In the genomic region with DNA sequence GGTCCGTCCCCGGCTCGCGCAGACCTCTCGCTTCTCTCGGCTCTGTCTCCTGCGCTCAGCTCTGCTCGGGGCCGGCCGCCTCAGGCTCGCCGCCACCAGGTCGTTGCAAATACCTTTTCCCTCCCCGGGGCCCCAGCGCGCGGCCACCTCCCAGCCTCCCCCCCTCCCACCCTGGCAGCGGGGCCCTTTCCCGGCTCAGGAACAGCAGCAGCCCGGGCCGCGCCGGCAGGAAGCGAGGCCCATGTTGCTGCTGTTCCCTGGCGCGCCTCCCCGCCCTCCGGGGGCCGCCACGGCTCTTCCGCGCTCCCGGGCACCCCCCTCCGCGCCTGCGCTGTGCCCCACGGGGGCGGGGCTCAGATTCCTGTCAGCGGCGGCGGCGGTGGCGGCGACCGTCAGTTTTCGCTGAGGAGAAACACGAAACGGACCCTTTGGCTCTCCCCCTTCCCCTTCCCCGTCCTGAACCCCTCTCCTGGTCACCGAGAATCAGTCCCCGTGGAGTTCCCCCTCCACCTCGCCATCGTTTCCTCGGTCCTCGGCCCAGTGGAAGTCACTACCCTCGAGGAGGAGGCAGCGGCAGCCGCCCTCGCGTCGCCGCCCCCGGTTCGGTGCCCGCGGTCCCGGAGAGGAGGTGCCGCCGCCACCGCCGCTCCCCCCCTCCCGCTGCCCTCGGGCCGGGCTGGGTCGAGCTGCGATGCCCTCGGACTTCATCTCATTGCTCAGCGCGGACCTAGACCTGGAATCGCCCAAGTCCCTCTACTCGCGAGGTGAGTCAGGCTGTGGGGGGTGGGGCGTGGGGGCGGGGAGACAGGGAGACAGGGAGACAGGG, we compare ENCODE assay signal across 1 cellular context.
TF ChIP-seq lines count a peak whose summit lies in the region.

TSS of gene NFAT5 (plus strand) at position 356 of the 826 bp plus-strand sequence. CDS start at position 692, 336 bp downstream.

TF ChIP-seq in HepG2, 621 proteins besides CTCF, POLR2A, EP300 and RAD21 (continued from another document and continues in another):
- TF ChIP-seq ZC3H13 (CRISPR knock-in tag; IDR thresholded peaks at IDR 0.05) (peak; percentile 90; the same call in 1 of the 2 replicates), ZNF253 (CRISPR knock-in tag; IDR thresholded peaks at IDR 0.05; ENCODE audit: borderline replicate concordance) (peak; percentile 84; the same call in 1 of the 2 replicates), ZNF230 (CRISPR knock-in tag; IDR thresholded peaks at IDR 0.05) (no peak; the same call in none of the 2 replicates), ZNF317 (CRISPR knock-in tag; IDR thresholded peaks at IDR 0.05) (peak; percentile 82; the same call in 1 of the 2 replicates), HMGXB3 (CRISPR knock-in tag; IDR thresholded peaks at IDR 0.05; ENCODE audit: borderline replicate concordance) (peak; percentile 68), CENPX (CRISPR knock-in tag; IDR thresholded peaks at IDR 0.05) (no peak), ZNF775 (CRISPR knock-in tag; IDR thresholded peaks at IDR 0.05; ENCODE audit: borderline replicate concordance) (peak; percentile 41; the same call in 1 of the 2 replicates), ZNF17 (CRISPR knock-in tag; IDR thresholded peaks at IDR 0.05) (no peak), USF2 (IDR thresholded peaks at IDR 0.05; ENCODE audit: low read depth, low read length) (no peak), USF2 (CRISPR knock-in tag; IDR thresholded peaks at IDR 0.05; ENCODE audit: borderline replicate concordance) (no peak), MBNL3 (CRISPR knock-in tag; conservative IDR thresholded peaks at IDR 0.05) (no peak), SRSF9 (IDR thresholded peaks at IDR 0.05; ENCODE audit: borderline replicate concordance, insufficient read depth, low read depth, low read length, poor library complexity, severe bottlenecking) (no peak), ZNF7 (CRISPR knock-in tag; IDR thresholded peaks at IDR 0.05) (no peak), SOX5 (CRISPR knock-in tag; IDR thresholded peaks at IDR 0.05; ENCODE audit: borderline replicate concordance) (peak; percentile 73; the same call in 1 of the 2 replicates), U2AF2 (IDR thresholded peaks at IDR 0.05; ENCODE audit: low read depth, low read length) (no peak), HCFC1 (IDR thresholded peaks at IDR 0.05; ENCODE audit: low read depth, low read length) (peak; percentile 59), CCAR2 (optimal IDR thresholded peaks at IDR 0.05; ENCODE audit: low read depth, low read length) (peak; percentile 87), ZNF430 (CRISPR knock-in tag; IDR thresholded peaks at IDR 0.05) (peak; percentile 94), ARID3A (IDR thresholded peaks at IDR 0.05; ENCODE audit: low read depth, low read length) (no peak; the same call in 1 of the 2 replicates), SOX13 (IDR thresholded peaks at IDR 0.05) (no peak), SOX13 (CRISPR knock-in tag; conservative IDR thresholded peaks at IDR 0.05 in 1 of 2, IDR thresholded peaks at IDR 0.05 in 1 of 2) (peak in 1 of 2 experiments; percentile 68; a peak in 2 of 4 replicates), ZSCAN29 (CRISPR knock-in tag; conservative IDR thresholded peaks at IDR 0.05) (peak; percentile 78), ZBTB1 (CRISPR knock-in tag; IDR thresholded peaks at IDR 0.05; ENCODE audit: borderline replicate concordance) (no peak), HMG20A (CRISPR knock-in tag; IDR thresholded peaks at IDR 0.05; ENCODE audit: borderline replicate concordance) (peak; percentile 45), ZSCAN9 (CRISPR knock-in tag; IDR thresholded peaks at IDR 0.05; ENCODE audit: borderline replicate concordance) (peak; percentile 93), MXI1 (IDR thresholded peaks at IDR 0.05; ENCODE audit: borderline replicate concordance, low read depth, low read length) (peak; percentile 89), GTF2F1 (IDR thresholded peaks at IDR 0.05; ENCODE audit: low read length) (peak; percentile 54; the same call in 1 of the 2 replicates), ETV6 (CRISPR knock-in tag; conservative IDR thresholded peaks at IDR 0.05) (peak; percentile 93), SNAPC5 (CRISPR knock-in tag; IDR thresholded peaks at IDR 0.05; ENCODE audit: borderline replicate concordance) (0 out of 2 replicates have a peak, but pooled peaks have one; percentile 42), ZNF468 (CRISPR knock-in tag; IDR thresholded peaks at IDR 0.05) (0 out of 2 replicates have a peak, but pooled peaks have one; percentile 43), RBM22 (optimal IDR thresholded peaks at IDR 0.05; ENCODE audit: low read length) (no peak), ZNF713 (CRISPR knock-in tag; IDR thresholded peaks at IDR 0.05) (0 out of 2 replicates have a peak, but pooled peaks have one; percentile 75)
- TF ChIP-seq, protein P1, sequence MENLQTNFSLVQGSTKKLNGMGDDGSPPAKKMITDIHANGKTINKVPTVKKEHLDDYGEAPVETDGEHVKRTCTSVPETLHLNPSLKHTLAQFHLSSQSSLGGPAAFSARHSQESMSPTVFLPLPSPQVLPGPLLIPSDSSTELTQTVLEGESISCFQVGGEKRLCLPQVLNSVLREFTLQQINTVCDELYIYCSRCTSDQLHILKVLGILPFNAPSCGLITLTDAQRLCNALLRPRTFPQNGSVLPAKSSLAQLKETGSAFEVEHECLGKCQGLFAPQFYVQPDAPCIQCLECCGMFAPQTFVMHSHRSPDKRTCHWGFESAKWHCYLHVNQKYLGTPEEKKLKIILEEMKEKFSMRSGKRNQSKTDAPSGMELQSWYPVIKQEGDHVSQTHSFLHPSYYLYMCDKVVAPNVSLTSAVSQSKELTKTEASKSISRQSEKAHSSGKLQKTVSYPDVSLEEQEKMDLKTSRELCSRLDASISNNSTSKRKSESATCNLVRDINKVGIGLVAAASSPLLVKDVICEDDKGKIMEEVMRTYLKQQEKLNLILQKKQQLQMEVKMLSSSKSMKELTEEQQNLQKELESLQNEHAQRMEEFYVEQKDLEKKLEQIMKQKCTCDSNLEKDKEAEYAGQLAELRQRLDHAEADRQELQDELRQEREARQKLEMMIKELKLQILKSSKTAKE (CRISPR knock-in tag; IDR thresholded peaks at IDR 0.05; ENCODE audit: borderline replicate concordance): peak; percentile 71
- TF ChIP-seq, protein P2, sequence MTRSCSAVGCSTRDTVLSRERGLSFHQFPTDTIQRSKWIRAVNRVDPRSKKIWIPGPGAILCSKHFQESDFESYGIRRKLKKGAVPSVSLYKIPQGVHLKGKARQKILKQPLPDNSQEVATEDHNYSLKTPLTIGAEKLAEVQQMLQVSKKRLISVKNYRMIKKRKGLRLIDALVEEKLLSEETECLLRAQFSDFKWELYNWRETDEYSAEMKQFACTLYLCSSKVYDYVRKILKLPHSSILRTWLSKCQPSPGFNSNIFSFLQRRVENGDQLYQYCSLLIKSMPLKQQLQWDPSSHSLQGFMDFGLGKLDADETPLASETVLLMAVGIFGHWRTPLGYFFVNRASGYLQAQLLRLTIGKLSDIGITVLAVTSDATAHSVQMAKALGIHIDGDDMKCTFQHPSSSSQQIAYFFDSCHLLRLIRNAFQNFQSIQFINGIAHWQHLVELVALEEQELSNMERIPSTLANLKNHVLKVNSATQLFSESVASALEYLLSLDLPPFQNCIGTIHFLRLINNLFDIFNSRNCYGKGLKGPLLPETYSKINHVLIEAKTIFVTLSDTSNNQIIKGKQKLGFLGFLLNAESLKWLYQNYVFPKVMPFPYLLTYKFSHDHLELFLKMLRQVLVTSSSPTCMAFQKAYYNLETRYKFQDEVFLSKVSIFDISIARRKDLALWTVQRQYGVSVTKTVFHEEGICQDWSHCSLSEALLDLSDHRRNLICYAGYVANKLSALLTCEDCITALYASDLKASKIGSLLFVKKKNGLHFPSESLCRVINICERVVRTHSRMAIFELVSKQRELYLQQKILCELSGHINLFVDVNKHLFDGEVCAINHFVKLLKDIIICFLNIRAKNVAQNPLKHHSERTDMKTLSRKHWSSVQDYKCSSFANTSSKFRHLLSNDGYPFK (CRISPR knock-in tag; IDR thresholded peaks at IDR 0.05; ENCODE audit: borderline replicate concordance): peak; percentile 53; the same call in 1 of the 2 replicates
- TF ChIP-seq, protein P3, sequence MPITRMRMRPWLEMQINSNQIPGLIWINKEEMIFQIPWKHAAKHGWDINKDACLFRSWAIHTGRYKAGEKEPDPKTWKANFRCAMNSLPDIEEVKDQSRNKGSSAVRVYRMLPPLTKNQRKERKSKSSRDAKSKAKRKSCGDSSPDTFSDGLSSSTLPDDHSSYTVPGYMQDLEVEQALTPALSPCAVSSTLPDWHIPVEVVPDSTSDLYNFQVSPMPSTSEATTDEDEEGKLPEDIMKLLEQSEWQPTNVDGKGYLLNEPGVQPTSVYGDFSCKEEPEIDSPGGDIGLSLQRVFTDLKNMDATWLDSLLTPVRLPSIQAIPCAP (CRISPR knock-in tag; IDR thresholded peaks at IDR 0.05; ENCODE audit: low read depth): peak; percentile 89
- TF ChIP-seq, protein P4, sequence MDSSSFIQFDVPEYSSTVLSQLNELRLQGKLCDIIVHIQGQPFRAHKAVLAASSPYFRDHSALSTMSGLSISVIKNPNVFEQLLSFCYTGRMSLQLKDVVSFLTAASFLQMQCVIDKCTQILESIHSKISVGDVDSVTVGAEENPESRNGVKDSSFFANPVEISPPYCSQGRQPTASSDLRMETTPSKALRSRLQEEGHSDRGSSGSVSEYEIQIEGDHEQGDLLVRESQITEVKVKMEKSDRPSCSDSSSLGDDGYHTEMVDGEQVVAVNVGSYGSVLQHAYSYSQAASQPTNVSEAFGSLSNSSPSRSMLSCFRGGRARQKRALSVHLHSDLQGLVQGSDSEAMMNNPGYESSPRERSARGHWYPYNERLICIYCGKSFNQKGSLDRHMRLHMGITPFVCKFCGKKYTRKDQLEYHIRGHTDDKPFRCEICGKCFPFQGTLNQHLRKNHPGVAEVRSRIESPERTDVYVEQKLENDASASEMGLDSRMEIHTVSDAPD (CRISPR knock-in tag; IDR thresholded peaks at IDR 0.05): peak; percentile 72; the same call in 1 of the 2 replicates
- TF ChIP-seq, protein P5, sequence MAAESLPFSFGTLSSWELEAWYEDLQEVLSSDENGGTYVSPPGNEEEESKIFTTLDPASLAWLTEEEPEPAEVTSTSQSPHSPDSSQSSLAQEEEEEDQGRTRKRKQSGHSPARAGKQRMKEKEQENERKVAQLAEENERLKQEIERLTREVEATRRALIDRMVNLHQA (CRISPR knock-in tag; IDR thresholded peaks at IDR 0.05): no peak
- TF ChIP-seq, protein P6, sequence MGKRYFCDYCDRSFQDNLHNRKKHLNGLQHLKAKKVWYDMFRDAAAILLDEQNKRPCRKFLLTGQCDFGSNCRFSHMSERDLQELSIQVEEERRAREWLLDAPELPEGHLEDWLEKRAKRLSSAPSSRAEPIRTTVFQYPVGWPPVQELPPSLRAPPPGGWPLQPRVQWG (CRISPR knock-in tag; IDR thresholded peaks at IDR 0.05; ENCODE audit: borderline replicate concordance, low read depth): no peak
- TF ChIP-seq, protein P7, sequence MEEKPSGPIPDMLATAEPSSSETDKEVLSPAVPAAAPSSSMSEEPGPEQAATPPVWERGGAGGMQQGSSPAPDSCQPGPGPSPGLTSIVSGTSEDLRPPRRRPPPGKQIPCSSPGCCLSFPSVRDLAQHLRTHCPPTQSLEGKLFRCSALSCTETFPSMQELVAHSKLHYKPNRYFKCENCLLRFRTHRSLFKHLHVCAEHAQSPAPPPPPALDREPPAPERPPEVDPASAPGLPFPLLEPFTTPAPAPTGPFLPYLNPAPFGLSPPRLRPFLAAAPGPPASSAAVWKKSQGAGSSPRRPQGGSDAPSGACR (CRISPR knock-in tag; IDR thresholded peaks at IDR 0.05): peak; percentile 82; the same call in 1 of the 2 replicates
